8 cellular contexts compared by ENCODE assay signal in genomic region chr16:26360867-26361266, GRCh38.
"Had no signal": no experiment of that assay in that cellular context is flagged by ENCODE, and none has a peak within 500 bp of the region (broad histone marks: within the 10 kb centered on the region; RNA-seq: fewer than 3 reads in every experiment).

No MANE protein-coding gene starts in this region.

- DNase-seq: GDM1, GF-D8 had no signal

- ATAC-seq: GM12878 had no signal

- FAIRE-seq: G401.6, GM12878, GM12891, GM12892, GM18507, GM19239 had no signal

- H3K4me3 ChIP-seq: GM12878 had no signal
